ENCODE assay signal across 8 cellular contexts in genomic region chrX:103630171-103630511, GRCh38. TPM values are rescaled to one million over a fixed set of nuclear protein-coding genes. Genes with fewer than 3 reads are reported as not detected.
A peak's percentile ranks its signal among the peaks of the same experiment; 100 is the strongest.
DNase-seq lines count a peak whose midpoint lies in the region; ATAC-seq, FAIRE-seq and TF ChIP-seq lines count a peak whose summit lies in the region.

No MANE protein-coding gene starts in this region.

- no peaks in the 10 kb centered on the region for H4K20me1 ChIP-seq in mammary epithelial cell (ENCODE audit: insufficient read depth, low read length)

- peak overlapping the region; percentile 62 for H3K9ac ChIP-seq in mammary epithelial cell (ENCODE audit: insufficient read depth, low read length)

- H3K36me3 ChIP-seq in mammary epithelial cell (ENCODE audit: insufficient read depth, low read length), result no peaks in the 10 kb centered on the region

- H3K4me3 ChIP-seq in A549 (peak overlapping the region; percentile 83), HFF-Myc (replicated peaks; ENCODE audit: low read depth, low read length) (peak overlapping the region; percentile 61), mammary epithelial cell (replicated peaks in 1 of 3; ENCODE audit: insufficient read depth in 1 of 3, low read depth in 2 of 3, low read length in 3 of 3) (peak overlapping the region; percentile 43 to 71 (median 46)), mononuclear cell (ENCODE audit: low read length) (peak overlapping the region; percentile 44)

- 19% methylated on average over 6 of the region's 6 CpGs for WGBS in A549 (ENCODE audit: missing lambda C conversion rate)
- 20% methylated on average over 6 of the region's 6 CpGs for WGBS in mammary epithelial cell (ENCODE audit: low coverage, missing lambda C conversion rate)

- TSS peak; percentile 66 for BruUV-seq in mammary epithelial cell (replicated peaks; lab: Mats Ljungman, UMichigan)

- H3K27me3 ChIP-seq in mammary epithelial cell (ENCODE audit: insufficient read depth, low read length) (no peaks in the 10 kb centered on the region), mononuclear cell (ENCODE audit: insufficient read depth, low read length) (no peaks in the 10 kb centered on the region)

- peak overlapping the region; percentile 80 for H2AFZ ChIP-seq in mammary epithelial cell (ENCODE audit: low read depth, low read length)

- no peak for TF ChIP-seq RAD21 in A549 (conservative IDR thresholded peaks at IDR 0.05 in 1 of 2, IDR thresholded peaks at IDR 0.05 in 1 of 2)

- ATAC-seq in A549 (no peak), GM19351 (IDR thresholded peaks at IDR 0.05; ENCODE audit: unreplicated experiment) (no peak)

- H3K4me1 ChIP-seq in A549 (peaks cover 16% of the 10 kb centered on the region; the same call in 2 of the 3 replicates), mammary epithelial cell (ENCODE audit: insufficient read depth, low read length) (peaks cover 15% of the 10 kb centered on the region), mononuclear cell (ENCODE audit: insufficient read depth, low read length) (peaks cover 6% of the 10 kb centered on the region)

- TF ChIP-seq EP300 in A549 (IDR thresholded peaks at IDR 0.05), result no peak

- intact Hi-C loops in mammary epithelial cell (cut with micrococcal nuclease), result loop anchor here (5.0 kb wide), 1 partner anchor 37 kb away; no protein-coding TSS in a partner anchor

- in situ Hi-C loops in mammary epithelial cell (cut with MboI; ENCODE audit: low sequenced_read_pairs in 2 of 2), result no loop called here

- FAIRE-seq in A549 (lab: Jason Lieb, UNC), result no peak

- H3K4me2 ChIP-seq in A549 (peak overlapping the region; percentile 94), mammary epithelial cell (ENCODE audit: insufficient read depth, low read depth, low read length) (peak overlapping the region; percentile 83)

- no peak for TF ChIP-seq POLR2A in A549 (IDR thresholded peaks at IDR 0.05; ENCODE audit: low read length)

- dilution Hi-C loops in mammary epithelial cell (cut with HindIII; ENCODE audit: low sequenced_read_pairs), result no loop called here

- POLR2A ChIA-PET in A549 (lab: Yijun Ruan, JAX), result interaction anchor here (0.6 to 2.3 kb wide), 11 partner anchors 8 to 56 kb away, joined by 3 to 23 read pairs (median 4); partner anchors contain the start of genes MORF4L2, TCEAL3 and TCEAL4

- CTCF ChIA-PET in A549 (lab: Yijun Ruan, JAX), result interaction anchor here (0.6 to 2.9 kb wide), 40 partner anchors 9 to 487 kb away, joined by 3 to 26 read pairs (median 4); partner anchors contain the start of genes MORF4L2 and TCEAL4
- CTCF ChIA-PET in mammary epithelial cell (lab: Charles Lee; ENCODE audit: low non-redundant PET), result interaction anchor here (0.6 to 0.7 kb wide), 2 partner anchors 145 to 205 kb away, joined by 3 to 4 read pairs; no protein-coding TSS in a partner anchor

- TF ChIP-seq CTCF in A549 (IDR thresholded peaks at IDR 0.05) (no peak), HFF-Myc (IDR thresholded peaks at IDR 0.05; ENCODE audit: low read depth, low read length, missing control alignments) (no peak), mammary epithelial cell (conservative IDR thresholded peaks at IDR 0.05 in 1 of 2, IDR thresholded peaks at IDR 0.05 in 1 of 2; ENCODE audit: extremely low read depth in 1 of 2, insufficient read depth in 1 of 2, low read depth in 1 of 2, low read length in 2 of 2) (no peak)

- DNase-seq in A549 (ENCODE audit: low read depth in 1 of 2, low spot score in 1 of 2), result no peak
- no peak for DNase-seq in HFF-Myc (ENCODE audit: extremely low read depth, low read depth)
- no peak for DNase-seq in mammary epithelial cell
- DNase-seq in ureter (ENCODE audit: low spot score), result no peak
- no peak for DNase-seq in GF-D8 (lab: John Stamatoyannopoulos, UW)
- no peak for DNase-seq in midbrain (lab: John Stamatoyannopoulos, UW)

- no peaks in the 10 kb centered on the region for H3K9me3 ChIP-seq in A549
- H3K9me3 ChIP-seq in mammary epithelial cell (replicated peaks; ENCODE audit: insufficient read depth, low read length), result no peaks in the 10 kb centered on the region
- H3K9me3 ChIP-seq in mononuclear cell (ENCODE audit: low read depth, low read length), result no peaks in the 10 kb centered on the region

- H3K79me2 ChIP-seq in mammary epithelial cell (ENCODE audit: insufficient read depth, low read length), result no peaks in the 10 kb centered on the region

- H3K27ac ChIP-seq in A549 (peak overlapping the region; percentile 97), mammary epithelial cell (ENCODE audit: insufficient read depth, low read depth, low read length) (no peak overlapping the region)

TF ChIP-seq in A549, 52 proteins besides CTCF, POLR2A, EP300 and RAD21:
- no peak for TF ChIP-seq CHD2 (IDR thresholded peaks at IDR 0.05; ENCODE audit: low read length, partially characterized antibody)
- TF ChIP-seq NR3C1 (IDR thresholded peaks at IDR 0.05), result no peak
- TF ChIP-seq USF2 (IDR thresholded peaks at IDR 0.05), result no peak
- no peak for TF ChIP-seq CBX8 (IDR thresholded peaks at IDR 0.05)
- TF ChIP-seq POLR2AphosphoS2 (conservative IDR thresholded peaks at IDR 0.05; ENCODE audit: low read length), result no peak
- TF ChIP-seq TFCP2L1 (CRISPR knock-in tag; IDR thresholded peaks at IDR 0.05), result no peak
- TF ChIP-seq SREBF2 (IDR thresholded peaks at IDR 0.05), result no peak
- TF ChIP-seq EHMT2 (IDR thresholded peaks at IDR 0.05; ENCODE audit: low read depth), result no peak
- TF ChIP-seq HOXA7 (CRISPR knock-in tag; IDR thresholded peaks at IDR 0.05), result no peak
- TF ChIP-seq PHF8 (IDR thresholded peaks at IDR 0.05; ENCODE audit: borderline replicate concordance, low read depth), result no peak
- TF ChIP-seq ZSCAN20 (CRISPR knock-in tag; IDR thresholded peaks at IDR 0.05), result no peak
- no peak for TF ChIP-seq FOXS1 (CRISPR knock-in tag; IDR thresholded peaks at IDR 0.05)
- TF ChIP-seq FOSB (CRISPR knock-in tag; IDR thresholded peaks at IDR 0.05), result no peak
- no peak for TF ChIP-seq ATOH8 (CRISPR knock-in tag; IDR thresholded peaks at IDR 0.05; ENCODE audit: low read depth)
- TF ChIP-seq ESRRA (IDR thresholded peaks at IDR 0.05; ENCODE audit: borderline replicate concordance, low read length), result no peak
- TF ChIP-seq FOSL2 (IDR thresholded peaks at IDR 0.05), result no peak
- no peak for TF ChIP-seq FOSL2 (CRISPR knock-in tag; IDR thresholded peaks at IDR 0.05)
- TF ChIP-seq HOXB5 (CRISPR knock-in tag; IDR thresholded peaks at IDR 0.05), result no peak
TF ChIP-seq in A549: peak in this region for 0.

RNA-seq across cellular contexts. Expression of gene TCEAL1, which starts 1.4 kb away (rescaled TPM):
- polyA plus RNA-seq in A549 (2011; rRNA removed), result 29.7 and 40.7 TPM in 2 replicates
- 18.1 and 18.9 TPM in 2 replicates for polyA plus RNA-seq in A549 (2012; cell fraction: cytosol; rRNA removed)
- polyA plus RNA-seq in A549 (2012; cell fraction: nucleus; rRNA removed), result 11.1 and 16.2 TPM in 2 replicates
- polyA plus RNA-seq in A549 (2017; fragmentation: RNase III; extraction: RNeasy Plus Mini Kit Qiagen cat#74134 plus additional on column Dnase treatment), result 35.1 to 42.1 TPM (median 40.5 TPM) in 3 replicates
- polyA minus RNA-seq in A549 (2011; rRNA and poly(A)+ RNA removed), result 2.9 and 3.1 TPM in 2 replicates
- total RNA-seq in mammary epithelial cell, result 10 to 100 TPM; 13.5 to 32.8 TPM
- 15.6 TPM for polyA plus RNA-seq in mammary epithelial cell
- not detected for polyA minus RNA-seq in mammary epithelial cell
- 5.7 TPM for total RNA-seq in mononuclear cell
- total RNA-seq in ureter, result 53.7 TPM

RNA-seq across cellular contexts. Expression of gene TCEAL3, which starts 22.4 kb away (rescaled TPM):
- polyA plus RNA-seq in A549 (2011; rRNA removed), result 3.6 and 6.6 TPM in 2 replicates
- polyA plus RNA-seq in A549 (2012; cell fraction: cytosol; rRNA removed), result 2.6 and 3.7 TPM in 2 replicates
- polyA plus RNA-seq in A549 (2012; cell fraction: nucleus; rRNA removed), result 0.48 and 1.2 TPM in 2 replicates
- polyA plus RNA-seq in A549 (2017; fragmentation: RNase III; extraction: RNeasy Plus Mini Kit Qiagen cat#74134 plus additional on column Dnase treatment), result 18.8 to 24.0 TPM (median 23.9 TPM) in 3 replicates
- polyA minus RNA-seq in A549 (2011; rRNA and poly(A)+ RNA removed), result 0.68 and 0.95 TPM in 2 replicates
- total RNA-seq in mammary epithelial cell, result 10 to 100 TPM in 1 of 2 donors, 1 to 10 TPM in 1; 9.3 to 41.2 TPM
- polyA plus RNA-seq in mammary epithelial cell, result 22.2 TPM
- 28.1 TPM for polyA minus RNA-seq in mammary epithelial cell
- total RNA-seq in mononuclear cell, result 2.4 TPM
- 49.1 TPM for total RNA-seq in ureter

RNA-seq across cellular contexts. Expression of gene TCEAL4, which starts 44.8 kb away (rescaled TPM):
- polyA plus RNA-seq in A549 (2011; rRNA removed) (35.2 and 57.2 TPM in 2 replicates), A549 (2017; fragmentation: RNase III; extraction: RNeasy Plus Mini Kit Qiagen cat#74134 plus additional on column Dnase treatment) (173 to 195 TPM (median 192 TPM) in 3 replicates), mammary epithelial cell (35.8 TPM)
- 18.8 and 23.9 TPM in 2 replicates for polyA plus RNA-seq in A549 (2012; cell fraction: cytosol; rRNA removed)
- 6.9 and 9.6 TPM in 2 replicates for polyA plus RNA-seq in A549 (2012; cell fraction: nucleus; rRNA removed)
- polyA minus RNA-seq in A549 (2011; rRNA and poly(A)+ RNA removed), result 9.0 and 9.8 TPM in 2 replicates
- total RNA-seq in mammary epithelial cell (10 to 100 TPM; 33.3 to 98.1 TPM), mononuclear cell (3.7 TPM), ureter (145 TPM)
- polyA minus RNA-seq in mammary epithelial cell, result 20.3 TPM

RNA-seq across cellular contexts. Expression of gene MORF4L2, which starts 56.4 kb away (rescaled TPM):
- polyA plus RNA-seq in A549 (2011; rRNA removed) (572 and 582 TPM in 2 replicates), A549 (2017; fragmentation: RNase III; extraction: RNeasy Plus Mini Kit Qiagen cat#74134 plus additional on column Dnase treatment) (482 to 521 TPM (median 493 TPM) in 3 replicates), mammary epithelial cell (670 TPM)
- 203 and 213 TPM in 2 replicates for polyA plus RNA-seq in A549 (2012; cell fraction: cytosol; rRNA removed)
- 126 and 251 TPM in 2 replicates for polyA plus RNA-seq in A549 (2012; cell fraction: nucleus; rRNA removed)
- 155 and 169 TPM in 2 replicates for polyA minus RNA-seq in A549 (2011; rRNA and poly(A)+ RNA removed)
- total RNA-seq in mammary epithelial cell (100 to 1,000 TPM; 465 to 771 TPM), mononuclear cell (153 TPM), ureter (307 TPM)
- polyA minus RNA-seq in mammary epithelial cell, result 180 TPM
